In the genomic region with DNA sequence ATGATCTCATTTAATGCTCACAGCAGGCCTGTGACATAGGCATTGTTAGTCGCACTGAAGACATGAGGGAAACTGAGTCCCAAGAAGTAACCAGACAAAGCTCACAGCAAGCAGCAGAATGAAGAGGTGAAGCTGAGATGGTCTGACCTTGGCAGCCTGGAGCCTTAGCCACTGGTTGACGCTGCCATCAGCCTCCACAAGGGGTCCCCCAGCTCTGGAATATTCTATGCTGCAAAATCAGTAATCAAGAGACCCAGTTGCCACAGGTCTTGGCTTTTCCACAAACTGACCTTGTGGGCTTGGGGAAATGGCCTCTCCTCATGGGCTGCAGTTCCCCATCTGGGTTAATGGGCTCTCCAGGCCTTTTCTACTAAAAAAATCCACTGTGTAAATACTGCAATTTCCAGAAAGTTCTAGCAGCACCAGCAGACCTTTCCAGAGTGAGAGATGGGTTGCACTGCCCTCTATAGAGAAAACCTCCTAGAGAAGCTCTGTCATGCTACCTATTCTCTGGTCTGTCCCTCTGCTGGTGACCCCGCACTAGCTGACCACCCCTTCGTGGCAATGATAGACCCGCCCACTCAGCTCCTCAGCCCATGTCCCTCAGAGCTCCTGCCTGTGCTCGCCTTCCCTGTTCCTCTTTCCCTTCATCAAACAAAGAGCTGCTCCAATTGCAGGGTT, we compare ENCODE assay signal across 12 cellular contexts. TPM values are rescaled to one million over a fixed set of nuclear protein-coding genes. Genes with fewer than 3 reads are reported as not detected.
A peak's percentile ranks its signal among the peaks of the same experiment; 100 is the strongest.
DNase-seq lines count a peak whose midpoint lies in the region; ATAC-seq and TF ChIP-seq lines count a peak whose summit lies in the region.
"Had no signal": no experiment of that assay in that cellular context is flagged by ENCODE, and none has a peak within 500 bp of the region (broad histone marks: within the 10 kb centered on the region; RNA-seq: fewer than 3 reads in every experiment).

No MANE protein-coding gene starts in this region.

- H3K27ac ChIP-seq in C4-2B (no peak overlapping the region), colonic mucosa (no peak overlapping the region)

- TF ChIP-seq POLR2A in NB4 (IDR thresholded peaks at IDR 0.05; ENCODE audit: extremely low read depth, insufficient read length): no peak

- H3K27me3 ChIP-seq in colonic mucosa: no peaks in the 10 kb centered on the region

- intact Hi-C loops in colonic mucosa (cut with DNase I): loop anchor here (5.0 kb wide), 1 partner anchor 99 kb away; no protein-coding TSS in a partner anchor

- H3K4me1 ChIP-seq in colonic mucosa: no peaks in the 10 kb centered on the region

- no peaks in the 10 kb centered on the region for H3K9me3 ChIP-seq in colonic mucosa

- H3K9me3 Mint-ChIP-seq in activated naive CD4-positive, alpha-beta T cell treated with anti-CD3 and anti-CD28 coated beads, Interleukin-2, amount 50 U/mL, for 72 hours: no peaks in the 10 kb centered on the region
- H3K9me3 Mint-ChIP-seq: activated CD4-positive, alpha-beta T cell treated with anti-CD3 and anti-CD28 coated beads, Interleukin-2, amount 10 ng/mL, durations not matched to agents 24 days and 14 days had no signal

- no peaks in the 10 kb centered on the region for H3K36me3 Mint-ChIP-seq in activated naive CD4-positive, alpha-beta T cell treated with anti-CD3 and anti-CD28 coated beads, Interleukin-2, amount 50 U/mL, for 72 hours
- H3K36me3 Mint-ChIP-seq: CD4-positive, CD25-positive, alpha-beta regulatory T cell had no signal

- TF ChIP-seq CTCF in C4-2B (conservative IDR thresholded peaks at IDR 0.05) (peak; percentile 38), GM13977 (IDR thresholded peaks at IDR 0.05; ENCODE audit: extremely low read depth, insufficient read depth, missing control alignments) (peak; percentile 62), NB4 (IDR thresholded peaks at IDR 0.05; ENCODE audit: low read depth, low read length) (peak; percentile 37), colonic mucosa (IDR thresholded peaks at IDR 0.05) (peak; percentile 42)

- DNase-seq in GM13977 (ENCODE audit: low spot score): peak; percentile 24
- DNase-seq in NB4 (ENCODE audit: low read depth): no peak
- no peak for DNase-seq in colonic mucosa
- no peak for DNase-seq in epidermal melanocyte (ENCODE audit: insufficient read length, low spot score)
- DNase-seq in activated naive CD4-positive, alpha-beta T cell treated with anti-CD3 and anti-CD28 coated beads, Interleukin-2, amount 50 U/mL, for 72 hours (ENCODE audit: low spot score in 2 of 2): no peak
- no peak for DNase-seq in COLO668 (lab: John Stamatoyannopoulos, UW; ENCODE audit: unreplicated experiment)
- DNase-seq: activated CD4-positive, alpha-beta T cell treated with anti-CD3 and anti-CD28 coated beads, Interleukin-2, amount 10 ng/mL, durations not matched to agents 24 days and 14 days; CD4-positive, CD25-positive, alpha-beta regulatory T cell had no signal

- H3K4me3 ChIP-seq in NB4 (ENCODE audit: low read depth, low read length): no peak overlapping the region
- H3K4me3 ChIP-seq in colonic mucosa: no peak overlapping the region

- in situ Hi-C loops in GM13977 (cut with MboI; ENCODE audit: low pct_unique_long_range_greater_than_20kb, low sequenced_read_pairs, unreplicated experiment): loop anchor here (10.0 kb wide), 1 partner anchor 101 kb away; no protein-coding TSS in a partner anchor

- ATAC-seq in GM19467 (IDR thresholded peaks at IDR 0.05; ENCODE audit: unreplicated experiment): no peak
- no peak for ATAC-seq in activated naive CD4-positive, alpha-beta T cell treated with anti-CD3 and anti-CD28 coated beads, Interleukin-2, amount 50 U/mL, for 72 hours
- ATAC-seq: Right ventricle myocardium inferior had no signal

- no peaks in the 10 kb centered on the region for H3K36me3 ChIP-seq in colonic mucosa

- H3K27ac Mint-ChIP-seq in activated naive CD4-positive, alpha-beta T cell treated with anti-CD3 and anti-CD28 coated beads, Interleukin-2, amount 50 U/mL, for 72 hours: no peak overlapping the region
- H3K27ac Mint-ChIP-seq: activated CD4-positive, alpha-beta T cell treated with anti-CD3 and anti-CD28 coated beads, Interleukin-2, amount 10 ng/mL, durations not matched to agents 24 days and 14 days; CD4-positive, CD25-positive, alpha-beta regulatory T cell had no signal

- H3K9ac ChIP-seq in colonic mucosa (ENCODE audit: low read depth in 2 of 2, low read length in 2 of 2): no peak overlapping the region

RNA-seq across cellular contexts. Expression of a gene that starts 22.6 kb away (rescaled TPM):
- 10 to 100 TPM; 36.4 to 53.1 TPM for total RNA-seq in colonic mucosa
- not detected for total RNA-seq in activated naive CD4-positive, alpha-beta T cell treated with anti-CD3 and anti-CD28 coated beads, Interleukin-2, amount 50 U/mL, for 72 hours
- total RNA-seq: activated CD4-positive, alpha-beta T cell treated with anti-CD3 and anti-CD28 coated beads, Interleukin-2, amount 10 ng/mL, durations not matched to agents 24 days and 14 days; CD4-positive, CD25-positive, alpha-beta regulatory T cell; mononuclear cell; Right ventricle myocardium inferior had no signal

Comparison
In these comparisons a context has a peak if more than half of its experiments do, and no peak if none do; other contexts are left out.
1. RNA of a gene that starts 22.6 kb away (total RNA-seq): 36.4 to 53.1 TPM in colonic mucosa; not detected in activated naive CD4-positive, alpha-beta T cell treated with anti-CD3 and anti-CD28 coated beads, Interleukin-2, amount 50 U/mL, for 72 hours; every median in the first group is over 10 times any median in the second.
2. Peak in every context shown above with its lines, with median percentiles within 50 percentile points of each other: CTCF ChIP-seq.